ENCODE assay signal across 8 cellular contexts in the genomic region with DNA sequence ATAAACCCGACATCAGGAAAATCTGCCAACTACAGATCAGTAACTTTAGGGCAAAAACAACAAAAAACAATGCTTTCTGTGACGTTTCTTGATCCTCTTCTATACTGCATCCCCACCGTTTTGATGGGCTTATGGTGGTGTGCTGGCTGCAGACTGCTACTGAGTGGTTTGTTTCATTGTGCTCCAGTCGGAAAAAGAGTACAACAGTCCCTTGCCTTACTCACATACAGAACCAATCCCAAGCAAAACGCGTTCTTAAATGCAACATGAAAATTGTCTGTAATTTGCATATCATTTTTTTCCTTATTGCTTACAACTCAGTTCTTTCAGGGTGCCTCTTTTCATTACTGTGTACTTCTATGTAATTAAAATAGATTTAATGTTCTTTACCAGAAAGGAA. TPM values are rescaled to one million over a fixed set of nuclear protein-coding genes. Genes with fewer than 3 reads are reported as not detected.
A peak's percentile ranks its signal among the peaks of the same experiment; 100 is the strongest.
DNase-seq lines count a peak whose midpoint lies in the region; ATAC-seq, FAIRE-seq and TF ChIP-seq lines count a peak whose summit lies in the region.

No MANE protein-coding gene starts in this region.

- TF ChIP-seq RAD21 in HepG2 (CRISPR knock-in tag; IDR thresholded peaks at IDR 0.05) = no peak

- H3K4me3 ChIP-seq in BE2C (ENCODE audit: low read depth, low read length) = peak overlapping the region; percentile 72
- H3K4me3 ChIP-seq in HUES64 (ENCODE audit: low read length) = peak overlapping the region; percentile 94; the same call in 1 of the 2 replicates
- peak overlapping the region; percentile 93 for H3K4me3 ChIP-seq in astrocyte (ENCODE audit: insufficient read depth, low read depth, low read length)
- peak overlapping the region; percentile 29 to 53 (median 47); a peak in 5 of 6 replicates for H3K4me3 ChIP-seq in HepG2 (replicated peaks in 1 of 3; ENCODE audit: insufficient read depth in 1 of 3, low read depth in 2 of 3, low read length in 3 of 3)
- H3K4me3 ChIP-seq in tibial artery = peak overlapping the region; percentile 88

- POLR2A ChIA-PET in HepG2 (lab: Yijun Ruan, JAX) = no interaction called here

- no peak for TF ChIP-seq CTCF in BE2C (IDR thresholded peaks at IDR 0.05; ENCODE audit: low read depth, low read length)
- no peak for TF ChIP-seq CTCF in astrocyte (IDR thresholded peaks at IDR 0.05; ENCODE audit: insufficient read depth, low read depth, low read length)
- TF ChIP-seq CTCF in HepG2 (CRISPR knock-in tag; IDR thresholded peaks at IDR 0.05) = no peak
- no peak for TF ChIP-seq CTCF in tibial artery (IDR thresholded peaks at IDR 0.05)

- H3K27ac ChIP-seq in HUES64 (ENCODE audit: low read depth, low read length) (no peak overlapping the region), astrocyte (ENCODE audit: low read depth, low read length) (peak overlapping the region; percentile 94), HepG2 (ENCODE audit: extremely low read length, insufficient read depth, low read length) (no peak overlapping the region), tibial artery (peak overlapping the region; percentile 95)

- H3K9me3 ChIP-seq in BE2C (no peaks in the 10 kb centered on the region), HUES64 (ENCODE audit: insufficient read depth, low read depth, low read length) (no peaks in the 10 kb centered on the region), astrocyte (ENCODE audit: insufficient read depth, low read depth, low read length) (no peaks in the 10 kb centered on the region), HepG2 (ENCODE audit: low read length) (no peaks in the 10 kb centered on the region), tibial artery (no peaks in the 10 kb centered on the region)

- peak overlapping the region; percentile 94 for H3K27ac Mint-ChIP-seq in astrocyte (ENCODE audit: unreplicated experiment)

- H3K27me3 ChIP-seq in BE2C (no peaks in the 10 kb centered on the region), HUES64 (ENCODE audit: insufficient read depth, low read length) (no peaks in the 10 kb centered on the region), astrocyte (ENCODE audit: insufficient read depth, low read length) (no peaks in the 10 kb centered on the region), HepG2 (ENCODE audit: control insufficient read depth in 1 of 2, insufficient read depth in 2 of 2, low read length in 2 of 2) (no peaks in the 10 kb centered on the region), tibial artery (no peaks in the 10 kb centered on the region)

- H3K4me1 ChIP-seq in BE2C = peaks cover 7% of the 10 kb centered on the region
- peaks cover 47% of the 10 kb centered on the region for H3K4me1 ChIP-seq in HUES64 (ENCODE audit: insufficient read depth, low read length)
- H3K4me1 ChIP-seq in astrocyte (ENCODE audit: insufficient read depth, low read length) = peaks cover 23% of the 10 kb centered on the region
- peaks cover 31% of the 10 kb centered on the region for H3K4me1 ChIP-seq in HepG2 (ENCODE audit: insufficient read depth, low read length)
- peaks cover 0 to 49% (median 38%) of the 10 kb centered on the region in 4 donors for H3K4me1 ChIP-seq in tibial artery

- H2AFZ ChIP-seq in astrocyte (ENCODE audit: low read depth, low read length) = no peak overlapping the region
- no peak overlapping the region for H2AFZ ChIP-seq in HepG2 (ENCODE audit: low read length)

- H4K20me1 ChIP-seq in astrocyte (ENCODE audit: insufficient read depth, low read length) (peaks cover 34% of the 10 kb centered on the region), HepG2 (ENCODE audit: insufficient read depth, low read length) (no peaks in the 10 kb centered on the region)

- TF ChIP-seq EP300 in HepG2 (IDR thresholded peaks at IDR 0.05; ENCODE audit: low read depth in 2 of 2, low read length in 2 of 2) (no peak), HepG2 (CRISPR knock-in tag; IDR thresholded peaks at IDR 0.05; ENCODE audit: borderline replicate concordance) (no peak)

- H3K4me3 Mint-ChIP-seq in astrocyte (ENCODE audit: unreplicated experiment) = peak overlapping the region; percentile 95

- no TSS peak for BruUV-seq in HepG2 (replicated peaks; lab: Mats Ljungman, UMichigan)

- WGBS in HUES64 = 69% methylated on average over 6 of the region's 6 CpGs
- WGBS in HepG2 (ENCODE audit: low lambda C conversion rate) = 45% methylated on average over 6 of the region's 6 CpGs

- DNase-seq in BE2C = no peak
- no peak for DNase-seq in astrocyte (ENCODE audit: low read depth)
- no peak for DNase-seq in HepG2 (ENCODE audit: low spot score)
- DNase-seq in tibial artery = no peak
- DNase-seq in COLO668 (lab: John Stamatoyannopoulos, UW; ENCODE audit: unreplicated experiment) = no peak
- DNase-seq in NCI-H187 (lab: John Stamatoyannopoulos, UW) = no peak

- H3K27me3 Mint-ChIP-seq in astrocyte (ENCODE audit: low read depth, unreplicated experiment) = no peaks in the 10 kb centered on the region

- in situ Hi-C loops in HepG2 (cut with HindIII; ENCODE audit: extremely low pct_ligation_motif_present, low pct_unique_long_range_greater_than_20kb) = no loop called here

- H3K9me3 Mint-ChIP-seq in astrocyte (ENCODE audit: unreplicated experiment) = no peaks in the 10 kb centered on the region

- H3K36me3 Mint-ChIP-seq in astrocyte (ENCODE audit: low read depth, unreplicated experiment) = peaks cover 7% of the 10 kb centered on the region

- CTCF ChIA-PET in HepG2 (lab: Yijun Ruan, JAX; ENCODE audit: low intra/inter-chr PET ratio, low total read pairs) = no interaction called here

- intact Hi-C loops in HepG2 (cut with micrococcal nuclease; ENCODE audit: unreplicated experiment) = loop anchor here (2.0 to 10.0 kb wide), 3 partner anchors 53 to 236 kb away; no protein-coding TSS in a partner anchor
- intact Hi-C loops in tibial artery (cut with DNase I; ENCODE audit: low total_unique reads) = loop anchor here (10.0 kb wide), 1 partner anchor 113 kb away; no protein-coding TSS in a partner anchor

- H3K4me2 ChIP-seq in astrocyte (ENCODE audit: low read length) = peak overlapping the region; percentile 85
- H3K4me2 ChIP-seq in HepG2 (ENCODE audit: low read depth, low read length) = peak overlapping the region; percentile 80

- peaks cover 69% of the 10 kb centered on the region for H3K79me2 ChIP-seq in astrocyte (ENCODE audit: insufficient read depth, low read length)
- peaks cover 15% of the 10 kb centered on the region for H3K79me2 ChIP-seq in HepG2 (ENCODE audit: insufficient read depth, low read length)

- no peak for FAIRE-seq in astrocyte (lab: Jason Lieb, UNC)
- FAIRE-seq in HepG2 (lab: Jason Lieb, UNC) = no peak

- no peaks in the 10 kb centered on the region for H3K36me3 ChIP-seq in BE2C
- H3K36me3 ChIP-seq in HUES64 (ENCODE audit: insufficient read depth, low read length) = no peaks in the 10 kb centered on the region
- H3K36me3 ChIP-seq in astrocyte (ENCODE audit: insufficient read depth, low read length) = no peaks in the 10 kb centered on the region
- H3K36me3 ChIP-seq in HepG2 (replicated peaks in 1 of 2; ENCODE audit: control insufficient read depth in 1 of 2, insufficient read depth in 2 of 2, low read length in 2 of 2) = no peaks in the 10 kb centered on the region
- no peaks in the 10 kb centered on the region for H3K36me3 ChIP-seq in tibial artery

- H3K9ac ChIP-seq in HUES64 (ENCODE audit: low read depth, low read length) = no peak overlapping the region
- H3K9ac ChIP-seq in astrocyte (ENCODE audit: low read length) = peak overlapping the region; percentile 97
- H3K9ac ChIP-seq in HepG2 (ENCODE audit: insufficient read depth, low read depth, low read length) = peak overlapping the region; percentile 35; the same call in 1 of the 2 replicates

- peaks cover 32% of the 10 kb centered on the region for H3K4me1 Mint-ChIP-seq in astrocyte (ENCODE audit: low read depth, unreplicated experiment)

- no peak for ATAC-seq in HepG2
- no peak for ATAC-seq in GM18858 (IDR thresholded peaks at IDR 0.05; ENCODE audit: unreplicated experiment)

- no peak for TF ChIP-seq POLR2A in HepG2 (IDR thresholded peaks at IDR 0.05; ENCODE audit: insufficient read depth in 1 of 2, low read depth in 2 of 2, low read length in 2 of 2)

TF ChIP-seq in HepG2, 621 proteins besides CTCF, POLR2A, EP300 and RAD21 (continues in another document):
- no peak for TF ChIP-seq MBNL3 (CRISPR knock-in tag; conservative IDR thresholded peaks at IDR 0.05)

RNA-seq across cellular contexts. Expression of a gene that starts 2.3 kb away (rescaled TPM):
- 5.5 TPM for polyA plus RNA-seq in BE2C (2012; ENCODE audit: insufficient read depth, insufficient read length, low read depth)
- polyA plus RNA-seq in HUES64 (2013, experiment 1 of 2) = 9.4 TPM
- 9.8 TPM for polyA plus RNA-seq in HUES64 (2013, experiment 2 of 2)
- total RNA-seq in astrocyte (41.2 and 44.6 TPM in 2 replicates), HepG2 (2016; rRNA removed; fragmentation: Illumina TruSeq; extraction: Trizol) (2.2 and 2.8 TPM in 2 replicates)
- total RNA-seq in HepG2 (2016; cell fraction: cytosol; rRNA removed; fragmentation: Illumina TruSeq; extraction: Trizol; ENCODE audit: low read depth) = 1.0 and 1.2 TPM in 2 replicates
- 1.8 and 2.5 TPM in 2 replicates for total RNA-seq in HepG2 (2016; cell fraction: insoluble cytoplasmic fraction; rRNA removed; fragmentation: Illumina TruSeq; extraction: Trizol)
- 2.9 and 3.4 TPM in 2 replicates for total RNA-seq in HepG2 (2016; cell fraction: membrane; rRNA removed; fragmentation: Illumina TruSeq; extraction: Trizol)
- total RNA-seq in HepG2 (2016; cell fraction: nucleus; rRNA removed; fragmentation: Illumina TruSeq; extraction: Trizol) = 3.9 and 4.2 TPM in 2 replicates
- 3.0 and 3.3 TPM in 2 replicates for polyA plus RNA-seq in HepG2 (2011; rRNA removed)
- polyA plus RNA-seq in HepG2 (2011; cell fraction: cytosol; rRNA removed) = 1.9 and 2.1 TPM in 2 replicates
- polyA plus RNA-seq in HepG2 (2011; cell fraction: nucleus; rRNA removed) = 3.5 and 4.3 TPM in 2 replicates
- polyA plus RNA-seq in HepG2 (2012) = 1.8 and 2.6 TPM in 2 replicates
- 1.1 and 1.2 TPM in 2 replicates for polyA plus RNA-seq in HepG2 (2016; cell fraction: cytosol; fragmentation: Illumina TruSeq; extraction: Trizol; ENCODE audit: low read depth)
- 2.7 and 3.6 TPM in 2 replicates for polyA plus RNA-seq in HepG2 (2016; cell fraction: insoluble cytoplasmic fraction; fragmentation: Illumina TruSeq; extraction: Trizol; ENCODE audit: low read depth)
- polyA plus RNA-seq in HepG2 (2016; cell fraction: membrane; fragmentation: Illumina TruSeq; extraction: Trizol; ENCODE audit: low read depth) = 2.5 and 3.2 TPM in 2 replicates
- polyA plus RNA-seq in HepG2 (2016; cell fraction: nucleus; fragmentation: Illumina TruSeq; extraction: Trizol; ENCODE audit: insufficient read depth, low read depth) = 4.6 and 5.1 TPM in 2 replicates
- polyA minus RNA-seq in HepG2 (2011; rRNA and poly(A)+ RNA removed; ENCODE audit: low replicate concordance) = 7.0 and 9.1 TPM in 2 replicates
- 3.4 and 4.0 TPM in 2 replicates for polyA minus RNA-seq in HepG2 (2011; cell fraction: cytosol; rRNA and poly(A)+ RNA removed)
- polyA minus RNA-seq in HepG2 (2011; cell fraction: nucleus; rRNA and poly(A)+ RNA removed) = 8.1 and 12.8 TPM in 2 replicates

Comparison
In these comparisons a context has a peak if more than half of its experiments do, and no peak if none do; other contexts are left out.
1. H3K27ac ChIP-seq: peak in astrocyte (single experiment) and tibial artery (2 of 2); none in HUES64 (single experiment) and HepG2 (single experiment).
2. Peak in every context shown above with its lines, with median percentiles within 50 percentile points of each other: H3K4me3 ChIP-seq.